ENCODE assay signal across 15 cellular contexts in genomic region chr2:199509401-199509800, GRCh38. TPM values are rescaled to one million over a fixed set of nuclear protein-coding genes. Genes with fewer than 3 reads are reported as not detected.
A peak's percentile ranks its signal among the peaks of the same experiment; 100 is the strongest.
DNase-seq lines count a peak whose midpoint lies in the region; ATAC-seq and TF ChIP-seq lines count a peak whose summit lies in the region.
"Had no signal": no experiment of that assay in that cellular context is flagged by ENCODE, and none has a peak within 500 bp of the region (broad histone marks: within the 10 kb centered on the region; RNA-seq: fewer than 3 reads in every experiment).

No MANE protein-coding gene starts in this region.

- ATAC-seq in GM18909 (IDR thresholded peaks at IDR 0.05; ENCODE audit: poor library complexity, unreplicated experiment) (peak; percentile 82), GM21619 (IDR thresholded peaks at IDR 0.05; ENCODE audit: unreplicated experiment) (peak; percentile 93), HG03045 (IDR thresholded peaks at IDR 0.05; ENCODE audit: unreplicated experiment) (peak; percentile 73), HG03565 (IDR thresholded peaks at IDR 0.05; ENCODE audit: unreplicated experiment) (peak; percentile 87)

- H3K27me3 ChIP-seq in H7 (ENCODE audit: control insufficient read depth, insufficient read depth, low read length) = no peaks in the 10 kb centered on the region
- H3K27me3 ChIP-seq: BE2C, MG63 had no signal

- DNase-seq in SIG-M5 treated with dmso at 0.1 percent for 504 hours (lab: John Stamatoyannopoulos, UW; ENCODE audit: unreplicated experiment) = no peak
- DNase-seq in endothelial cell (ENCODE audit: low spot score) = no peak
- DNase-seq in COLO668 (lab: John Stamatoyannopoulos, UW; ENCODE audit: unreplicated experiment) = no peak
- no peak for DNase-seq in H7
- DNase-seq: activated CD8-positive, alpha-beta memory T cell treated with anti-CD3 and anti-CD28 coated beads for 24 hours; activated effector memory CD4-positive, alpha-beta T cell treated with anti-CD3 and anti-CD28 coated beads, Interleukin-2, amount 50 U/mL, for 16 hours; BE2C; DMS53; MG63; occipital lobe had no signal

- no peak overlapping the region for H3K4me3 ChIP-seq in H7 (ENCODE audit: insufficient read depth, low read depth, low read length)
- H3K4me3 ChIP-seq: MG63, skin epidermis had no signal

- no peaks in the 10 kb centered on the region for H3K4me1 Mint-ChIP-seq in endothelial cell (ENCODE audit: unreplicated experiment)

- no peak overlapping the region for H3K27ac Mint-ChIP-seq in endothelial cell (ENCODE audit: unreplicated experiment)

- no peaks in the 10 kb centered on the region for H3K27me3 Mint-ChIP-seq in endothelial cell (ENCODE audit: unreplicated experiment)

- H3K9me3 Mint-ChIP-seq in endothelial cell (ENCODE audit: unreplicated experiment) = no peaks in the 10 kb centered on the region

- TF ChIP-seq CTCF in endothelial cell (IDR thresholded peaks at IDR 0.05; ENCODE audit: unreplicated experiment) = no peak

- no peak overlapping the region for H3K4me3 Mint-ChIP-seq in endothelial cell (ENCODE audit: unreplicated experiment)

- H3K36me3 ChIP-seq in H7 (replicated peaks; ENCODE audit: control insufficient read depth, insufficient read depth, low read length) = no peaks in the 10 kb centered on the region
- H3K36me3 ChIP-seq: BE2C, MG63 had no signal

- no peaks in the 10 kb centered on the region for H3K36me3 Mint-ChIP-seq in endothelial cell (ENCODE audit: low read depth, unreplicated experiment)

RNA-seq across cellular contexts. Expression of gene SATB2, which starts 51.7 kb away (rescaled TPM):
- 3.8 TPM for total RNA-seq in endothelial cell (ENCODE audit: unreplicated experiment)
- total RNA-seq in H7 (2014; rRNA removed; shearing (Covaris generic)) = 10.3 and 15.7 TPM in 2 replicates
